In genomic region chr1:153742411-153743142, GRCh38 we compare ENCODE assay signal across 9 cellular contexts.
DNase-seq lines count a peak whose midpoint lies in the region; ATAC-seq, FAIRE-seq and TF ChIP-seq lines count a peak whose summit lies in the region.
"Had no signal": no experiment of that assay in that cellular context is flagged by ENCODE, and none has a peak within 500 bp of the region (broad histone marks: within the 10 kb centered on the region; RNA-seq: fewer than 3 reads in every experiment).

No MANE protein-coding gene starts in this region.

- H3K27me3 ChIP-seq in NT2/D1 (ENCODE audit: insufficient read depth, insufficient read length): no peaks in the 10 kb centered on the region
- H3K27me3 ChIP-seq: cardiac muscle cell had no signal

- peak overlapping the region; percentile 34 for H3K9ac ChIP-seq in NT2/D1 (ENCODE audit: insufficient read length, low read depth)

- FAIRE-seq in D721Med (lab: Jason Lieb, UNC): no peak

- no peak for TF ChIP-seq CTCF in D721Med (IDR thresholded peaks at IDR 0.05; ENCODE audit: insufficient read depth, missing control alignments)

- H3K9me3 ChIP-seq in NT2/D1 (ENCODE audit: insufficient read depth, low read length): no peaks in the 10 kb centered on the region

- DNase-seq in DMS53 (lab: John Stamatoyannopoulos, UW): peak; percentile 72
- DNase-seq in NT2/D1 (ENCODE audit: low read depth, low spot score): no peak
- DNase-seq in kidney tubule cell (ENCODE audit: low spot score): peak; percentile 98
- no peak for DNase-seq in NCI-H2227 treated with DMSO at 0.1 percent for 48 hours (lab: John Stamatoyannopoulos, UW)
- DNase-seq in NAMALWA (ENCODE audit: low spot score): no peak
- no peak for DNase-seq in NCI-H2171 (lab: John Stamatoyannopoulos, UW)
- DNase-seq in D721Med (ENCODE audit: insufficient read length, low spot score): no peak

- no peak overlapping the region for H3K4me3 ChIP-seq in NT2/D1 (ENCODE audit: insufficient read length, low read depth)
- H3K4me3 ChIP-seq: cardiac muscle cell had no signal

- peak; percentile 67 for ATAC-seq in GM21619 (IDR thresholded peaks at IDR 0.05; ENCODE audit: unreplicated experiment)

- peaks cover 54% of the 10 kb centered on the region for H3K36me3 ChIP-seq in NT2/D1 (ENCODE audit: insufficient read depth, insufficient read length, low read length)

- peaks cover 27% of the 10 kb centered on the region for H3K4me1 ChIP-seq in NT2/D1 (ENCODE audit: insufficient read depth, insufficient read length)

Comparison
In these comparisons a context has a peak if more than half of its experiments do, and no peak if none do; other contexts are left out.
1. DNase-seq: peak in DMS53 (single experiment) and kidney tubule cell (single experiment); none in NT2/D1 (single experiment), NCI-H2227 treated with DMSO at 0.1 percent for 48 hours (single experiment), NAMALWA (single experiment), NCI-H2171 (single experiment) and D721Med (single experiment).